ENCODE assay signal across 1 cellular context in genomic region chr12:52211716-52212585, GRCh38.
TF ChIP-seq lines count a peak whose summit lies in the region.

No MANE protein-coding gene starts in this region.

TF ChIP-seq in H1, 55 proteins besides CTCF, POLR2A, EP300 and RAD21:
- no peak for TF ChIP-seq RXRA (IDR thresholded peaks at IDR 0.05; ENCODE audit: insufficient read depth, low read depth, low read length)
- no peak for TF ChIP-seq SRF (IDR thresholded peaks at IDR 0.05; ENCODE audit: low read depth, low read length)
- no peak for TF ChIP-seq CBX8 (IDR thresholded peaks at IDR 0.05; ENCODE audit: borderline replicate concordance, low read depth, low read length)
- no peak for TF ChIP-seq GABPA (IDR thresholded peaks at IDR 0.05; ENCODE audit: borderline replicate concordance, insufficient read depth, low read length)
- TF ChIP-seq, protein P1, sequence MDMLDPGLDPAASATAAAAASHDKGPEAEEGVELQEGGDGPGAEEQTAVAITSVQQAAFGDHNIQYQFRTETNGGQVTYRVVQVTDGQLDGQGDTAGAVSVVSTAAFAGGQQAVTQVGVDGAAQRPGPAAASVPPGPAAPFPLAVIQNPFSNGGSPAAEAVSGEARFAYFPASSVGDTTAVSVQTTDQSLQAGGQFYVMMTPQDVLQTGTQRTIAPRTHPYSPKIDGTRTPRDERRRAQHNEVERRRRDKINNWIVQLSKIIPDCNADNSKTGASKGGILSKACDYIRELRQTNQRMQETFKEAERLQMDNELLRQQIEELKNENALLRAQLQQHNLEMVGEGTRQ (IDR thresholded peaks at IDR 0.05; ENCODE audit: low read length), result no peak
- no peak for TF ChIP-seq KDM1A (IDR thresholded peaks at IDR 0.05; ENCODE audit: borderline replicate concordance, low read length)
- no peak for TF ChIP-seq BRCA1 (IDR thresholded peaks at IDR 0.05; ENCODE audit: low read depth, low read length)
- TF ChIP-seq TCF12 (IDR thresholded peaks at IDR 0.05; ENCODE audit: low read depth, low read length), result no peak
- no peak for TF ChIP-seq FOSL1 (IDR thresholded peaks at IDR 0.05; ENCODE audit: insufficient read depth, low read depth, low read length)
TF ChIP-seq in H1: peak in this region for 0.
